Comparison of ENCODE assay signal across 1 cellular context in the genomic region with DNA sequence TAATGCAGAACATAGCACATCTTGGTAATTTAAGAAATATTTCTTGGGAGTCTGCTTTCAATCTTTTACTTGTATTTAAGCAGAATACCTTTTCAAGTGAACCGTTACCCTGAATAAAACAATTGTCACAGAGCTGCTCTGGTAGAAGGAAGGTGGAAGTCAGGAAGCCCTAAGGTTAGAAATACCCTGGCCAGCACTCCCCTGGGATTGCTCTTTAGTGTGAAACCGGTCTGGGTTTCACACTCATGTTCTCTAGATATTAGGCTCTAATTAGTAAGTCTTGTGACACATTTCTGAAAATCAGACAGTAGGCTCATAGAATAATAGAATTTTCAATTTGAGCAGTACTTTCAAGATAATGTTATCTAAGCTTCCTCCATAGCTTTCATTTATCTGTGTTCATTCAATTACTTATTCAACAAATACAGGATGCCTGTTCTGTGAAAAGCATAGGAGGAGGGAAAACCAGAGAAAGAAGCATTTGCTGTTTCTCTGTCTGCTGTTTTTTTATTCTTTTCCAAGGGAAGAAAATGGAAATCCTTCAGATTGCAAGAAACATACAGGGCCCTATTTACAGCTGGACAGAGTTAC.
TF ChIP-seq lines count a peak whose summit lies in the region.

No MANE protein-coding gene starts in this region.

TF ChIP-seq in SK-N-SH, 30 proteins besides CTCF, POLR2A, EP300 and RAD21 (continued from another document):
- TF ChIP-seq, protein P1, sequence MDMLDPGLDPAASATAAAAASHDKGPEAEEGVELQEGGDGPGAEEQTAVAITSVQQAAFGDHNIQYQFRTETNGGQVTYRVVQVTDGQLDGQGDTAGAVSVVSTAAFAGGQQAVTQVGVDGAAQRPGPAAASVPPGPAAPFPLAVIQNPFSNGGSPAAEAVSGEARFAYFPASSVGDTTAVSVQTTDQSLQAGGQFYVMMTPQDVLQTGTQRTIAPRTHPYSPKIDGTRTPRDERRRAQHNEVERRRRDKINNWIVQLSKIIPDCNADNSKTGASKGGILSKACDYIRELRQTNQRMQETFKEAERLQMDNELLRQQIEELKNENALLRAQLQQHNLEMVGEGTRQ (IDR thresholded peaks at IDR 0.05; ENCODE audit: borderline replicate concordance, low read depth, low read length): no peak
- TF ChIP-seq, protein P2, sequence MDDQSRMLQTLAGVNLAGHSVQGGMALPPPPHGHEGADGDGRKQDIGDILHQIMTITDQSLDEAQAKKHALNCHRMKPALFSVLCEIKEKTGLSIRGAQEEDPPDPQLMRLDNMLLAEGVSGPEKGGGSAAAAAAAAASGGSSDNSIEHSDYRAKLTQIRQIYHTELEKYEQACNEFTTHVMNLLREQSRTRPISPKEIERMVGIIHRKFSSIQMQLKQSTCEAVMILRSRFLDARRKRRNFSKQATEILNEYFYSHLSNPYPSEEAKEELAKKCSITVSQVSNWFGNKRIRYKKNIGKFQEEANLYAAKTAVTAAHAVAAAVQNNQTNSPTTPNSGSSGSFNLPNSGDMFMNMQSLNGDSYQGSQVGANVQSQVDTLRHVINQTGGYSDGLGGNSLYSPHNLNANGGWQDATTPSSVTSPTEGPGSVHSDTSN (IDR thresholded peaks at IDR 0.05): no peak
- TF ChIP-seq TAF1 (IDR thresholded peaks at IDR 0.05; ENCODE audit: borderline replicate concordance, low read depth, low read length): no peak
- no peak for TF ChIP-seq EZH2phosphoT487 (IDR thresholded peaks at IDR 0.05; ENCODE audit: borderline replicate concordance, low read depth)
- TF ChIP-seq JUND (IDR thresholded peaks at IDR 0.05): no peak
